In genomic region chrX:72305286-72306084, GRCh38 we compare ENCODE assay signal across 8 cellular contexts. TPM values are rescaled to one million over a fixed set of nuclear protein-coding genes. Genes with fewer than 3 reads are reported as not detected.
DNase-seq lines count a peak whose midpoint lies in the region; ATAC-seq and TF ChIP-seq lines count a peak whose summit lies in the region.

A gene with protein sequence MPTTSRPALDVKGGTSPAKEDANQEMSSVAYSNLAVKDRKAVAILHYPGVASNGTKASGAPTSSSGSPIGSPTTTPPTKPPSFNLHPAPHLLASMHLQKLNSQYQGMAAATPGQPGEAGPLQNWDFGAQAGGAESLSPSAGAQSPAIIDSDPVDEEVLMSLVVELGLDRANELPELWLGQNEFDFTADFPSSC (minus strand): TSS chrX:72305914. CDS start chrX:72302869, 3,045 bp downstream.

- no peak within 1 kb of the TSS for H3K9ac ChIP-seq in iPS-15b (ENCODE audit: low read depth, low read length)

- peaks cover 14% of the 10 kb centered on the region for H3K4me1 Mint-ChIP-seq in activated T-helper 2 cell treated with anti-CD3 and anti-CD28 coated beads, Interferon-gamma antibody, Interleukin-2, Interleukin-4, amounts not matched to agents 10 μg/mL and 5 μg/mL and 100 μg/mL, durations not matched to agents 14 hours and 24 hours and 36 hours (ENCODE audit: low read depth)
- peaks cover 23% of the 10 kb centered on the region for H3K4me1 Mint-ChIP-seq in stimulated activated effector memory CD8-positive, alpha-beta T cell treated with anti-CD3 and anti-CD28 coated beads, Interleukin-12 subunit alpha, Interleukin-12 subunit beta, amount 100 ng/mL, for 72 hours

- H3K4me1 ChIP-seq in iPS-15b (ENCODE audit: control insufficient read depth, insufficient read depth, low read length) = peaks cover 4% of the 10 kb centered on the region

- H3K36me3 Mint-ChIP-seq in activated T-helper 2 cell treated with anti-CD3 and anti-CD28 coated beads, Interferon-gamma antibody, Interleukin-2, Interleukin-4, amounts not matched to agents 10 μg/mL and 5 μg/mL and 100 μg/mL, durations not matched to agents 14 hours and 24 hours and 36 hours (ENCODE audit: low read depth) = no peaks in the 10 kb centered on the region
- peaks cover 9% of the 10 kb centered on the region for H3K36me3 Mint-ChIP-seq in stimulated activated effector memory CD8-positive, alpha-beta T cell treated with anti-CD3 and anti-CD28 coated beads, Interleukin-12 subunit alpha, Interleukin-12 subunit beta, amount 100 ng/mL, for 72 hours

- H3K4me3 Mint-ChIP-seq in activated T-helper 2 cell treated with anti-CD3 and anti-CD28 coated beads, Interferon-gamma antibody, Interleukin-2, Interleukin-4, amounts not matched to agents 10 μg/mL and 5 μg/mL and 100 μg/mL, durations not matched to agents 14 hours and 24 hours and 36 hours (ENCODE audit: low read depth) = peak within 1 kb of the TSS; percentile 78
- H3K4me3 Mint-ChIP-seq in stimulated activated effector memory CD8-positive, alpha-beta T cell treated with anti-CD3 and anti-CD28 coated beads, Interleukin-12 subunit alpha, Interleukin-12 subunit beta, amount 100 ng/mL, for 72 hours = peak within 1 kb of the TSS; percentile 81

- H3K27me3 Mint-ChIP-seq in activated T-helper 2 cell treated with anti-CD3 and anti-CD28 coated beads, Interferon-gamma antibody, Interleukin-2, Interleukin-4, amounts not matched to agents 10 μg/mL and 5 μg/mL and 100 μg/mL, durations not matched to agents 14 hours and 24 hours and 36 hours (ENCODE audit: low read depth) = peaks cover 65% of the 10 kb centered on the region

- peak; percentile 64 for ATAC-seq in stimulated activated effector memory CD8-positive, alpha-beta T cell treated with anti-CD3 and anti-CD28 coated beads, Interleukin-12 subunit alpha, Interleukin-12 subunit beta, amount 100 ng/mL, for 72 hours
- no peak for ATAC-seq in GM21723 (IDR thresholded peaks at IDR 0.05; ENCODE audit: unreplicated experiment)
- no peak for ATAC-seq in HG03571 (IDR thresholded peaks at IDR 0.05; ENCODE audit: unreplicated experiment)
- no peak for ATAC-seq in GM21526 (IDR thresholded peaks at IDR 0.05; ENCODE audit: low FRiP score, unreplicated experiment)

- DNase-seq in AG10803 (ENCODE audit: low read depth) (no peak), HK-2 (ENCODE audit: unreplicated experiment) (peak; percentile 15)
- DNase-seq in activated T-helper 2 cell treated with anti-CD3 and anti-CD28 coated beads, Interferon-gamma antibody, Interleukin-2, Interleukin-4, amounts not matched to agents 10 μg/mL and 5 μg/mL and 100 μg/mL, durations not matched to agents 14 hours and 24 hours and 36 hours (ENCODE audit: low spot score) = no peak
- peak in 1 of 2 donors; percentile 51 for DNase-seq in stimulated activated effector memory CD8-positive, alpha-beta T cell treated with anti-CD3 and anti-CD28 coated beads, Interleukin-12 subunit alpha, Interleukin-12 subunit beta, amount 100 ng/mL, for 72 hours (ENCODE audit: low spot score in 2 of 2)

- H3K27ac Mint-ChIP-seq in activated T-helper 2 cell treated with anti-CD3 and anti-CD28 coated beads, Interferon-gamma antibody, Interleukin-2, Interleukin-4, amounts not matched to agents 10 μg/mL and 5 μg/mL and 100 μg/mL, durations not matched to agents 14 hours and 24 hours and 36 hours = no peak within 1 kb of the TSS
- H3K27ac Mint-ChIP-seq in stimulated activated effector memory CD8-positive, alpha-beta T cell treated with anti-CD3 and anti-CD28 coated beads, Interleukin-12 subunit alpha, Interleukin-12 subunit beta, amount 100 ng/mL, for 72 hours = no peak within 1 kb of the TSS

- no peaks in the 10 kb centered on the region for H3K9me3 ChIP-seq in iPS-15b (ENCODE audit: control insufficient read depth, insufficient read depth, low read length)

- H3K4me3 ChIP-seq in AG10803 (ENCODE audit: low read length) (peak within 1 kb of the TSS; percentile 52), iPS-15b (ENCODE audit: low read depth, low read length) (peak within 1 kb of the TSS; percentile 48)

- intact Hi-C loops in activated T-helper 2 cell treated with anti-CD3 and anti-CD28 coated beads, Interferon-gamma antibody, Interleukin-2, Interleukin-4, amounts not matched to agents 10 μg/mL and 5 μg/mL and 100 μg/mL, durations not matched to agents 14 hours and 24 hours and 36 hours (cut with micrococcal nuclease) = loop anchor here (5.0 kb wide), 1 partner anchor 33 kb away; no protein-coding TSS in a partner anchor

- H3K36me3 ChIP-seq in iPS-15b (ENCODE audit: control insufficient read depth, insufficient read depth, low read length) = no peaks in the 10 kb centered on the region

- no peaks in the 10 kb centered on the region for H3K9me3 Mint-ChIP-seq in activated T-helper 2 cell treated with anti-CD3 and anti-CD28 coated beads, Interferon-gamma antibody, Interleukin-2, Interleukin-4, amounts not matched to agents 10 μg/mL and 5 μg/mL and 100 μg/mL, durations not matched to agents 14 hours and 24 hours and 36 hours
- no peaks in the 10 kb centered on the region for H3K9me3 Mint-ChIP-seq in stimulated activated effector memory CD8-positive, alpha-beta T cell treated with anti-CD3 and anti-CD28 coated beads, Interleukin-12 subunit alpha, Interleukin-12 subunit beta, amount 100 ng/mL, for 72 hours

- TF ChIP-seq CTCF in AG10803 (conservative IDR thresholded peaks at IDR 0.05; ENCODE audit: low read length) = no peak

- peaks cover 89% of the 10 kb centered on the region for H3K27me3 ChIP-seq in iPS-15b (ENCODE audit: control insufficient read depth, insufficient read depth, low read length)

RNA-seq across cellular contexts. Expression of the gene that starts here (rescaled TPM):
- total RNA-seq in activated T-helper 2 cell treated with anti-CD3 and anti-CD28 coated beads, Interferon-gamma antibody, Interleukin-2, Interleukin-4, amounts not matched to agents 10 μg/mL and 5 μg/mL and 100 μg/mL, durations not matched to agents 14 hours and 24 hours and 36 hours = not detected in 2 replicates
